ENCODE assay signal across 11 cellular contexts in genomic region chr12:12839886-12840285, GRCh38. TPM values are rescaled to one million over a fixed set of nuclear protein-coding genes. Genes with fewer than 3 reads are reported as not detected.
DNase-seq lines count a peak whose midpoint lies in the region; ATAC-seq, FAIRE-seq and TF ChIP-seq lines count a peak whose summit lies in the region.
"Had no signal": no experiment of that assay in that cellular context is flagged by ENCODE, and none has a peak within 500 bp of the region (broad histone marks: within the 10 kb centered on the region; RNA-seq: fewer than 3 reads in every experiment).

No MANE protein-coding gene starts in this region.

- peaks cover 12% of the 10 kb centered on the region for H3K79me2 ChIP-seq in HCT116 (ENCODE audit: insufficient read depth, low read length)

- 20% methylated on average over 5 of the region's 5 CpGs for WGBS in A549 (ENCODE audit: missing lambda C conversion rate)
- 31 to 40% (median 37%) methylated on average over 4 to 5 of the region's 5 CpGs for WGBS in adrenal gland, 4 donors

- POLR2A ChIA-PET in A549 (lab: Yijun Ruan, JAX) (no interaction called here), HCT116 (lab: Charles Lee) (interaction anchor here (2.5 kb wide), 1 partner anchor 51 kb away, joined by 7 read pairs; the partner anchor contains the start of gene GPRC5A)

- peaks cover 13% of the 10 kb centered on the region for H3K36me3 Mint-ChIP-seq in stimulated activated memory B cell treated with anti-CD40 and anti-IgM and Interleukin-4, amounts not matched to agents 10 μg/mL and 1 μg/mL and 100 μg/mL, for 72 hours

- TF ChIP-seq CTCF in A549 (IDR thresholded peaks at IDR 0.05) (no peak), HCT116 (IDR thresholded peaks at IDR 0.05 in 2 of 3, conservative IDR thresholded peaks at IDR 0.05 in 1 of 3; ENCODE audit: borderline replicate concordance in 1 of 3, insufficient read depth in 1 of 3, low read depth in 2 of 3, low read length in 2 of 3) (no peak), adrenal gland (IDR thresholded peaks at IDR 0.05) (no peak)

- H3K4me3 Mint-ChIP-seq in stimulated activated memory B cell treated with anti-CD40 and anti-IgM and Interleukin-4, amounts not matched to agents 10 μg/mL and 1 μg/mL and 100 μg/mL, for 72 hours = no peak overlapping the region

- no peaks in the 10 kb centered on the region for H3K9me2 ChIP-seq in HCT116 (ENCODE audit: insufficient read depth)

- H3K4me1 ChIP-seq in A549 = peaks cover 68% of the 10 kb centered on the region
- H3K4me1 ChIP-seq in HCT116 (ENCODE audit: control insufficient read depth in 1 of 2, insufficient read depth in 2 of 2, low read length in 2 of 2) = peaks cover 81 to 92% of the 10 kb centered on the region in 2 experiments
- H3K4me1 ChIP-seq in adrenal gland (replicated peaks in 1 of 2) = peaks cover 0 to 8% of the 10 kb centered on the region in 2 donors

- H3K36me3 ChIP-seq in HCT116 (ENCODE audit: control insufficient read depth in 1 of 2, insufficient read depth in 2 of 2, low read length in 2 of 2) (0 out of 4 replicates have a peak, but pooled peaks cover 0 to 13% of the 10 kb centered on the region in 2 experiments), adrenal gland (replicated peaks in 1 of 2) (no peaks in the 10 kb centered on the region)
- H3K36me3 ChIP-seq: esophagus squamous epithelium had no signal

- no TSS peak for BruUV-seq in HCT116 (replicated peaks; lab: Mats Ljungman, UMichigan)

- H3K27ac ChIP-seq in A549 = peak overlapping the region; percentile 70 to 88
- peak overlapping the region; percentile 85 for H3K27ac ChIP-seq in HCT116 (ENCODE audit: low read depth, low read length)
- H3K27ac ChIP-seq in adrenal gland = peak overlapping the region in 3 of 5 donors; percentile 6 to 57 (median 26)
- H3K27ac ChIP-seq: esophagus squamous epithelium had no signal

- peak; percentile 67 to 76 for DNase-seq in A549 (ENCODE audit: low read depth in 1 of 2, low spot score in 1 of 2)
- peak; percentile 90 for DNase-seq in HCT116 (ENCODE audit: low read depth, low spot score)
- DNase-seq in adrenal gland = peak; percentile 54 to 86 (median 84)
- DNase-seq in islet precursor cell = peak; percentile 84
- DNase-seq in NOMO-1 (lab: John Stamatoyannopoulos, UW; ENCODE audit: unreplicated experiment in 2 of 2) = no peak
- no peak for DNase-seq in cerebellar cortex (ENCODE audit: low spot score)
- DNase-seq: esophagus squamous epithelium, occipital lobe had no signal

- CTCF ChIA-PET in A549 (lab: Yijun Ruan, JAX) = interaction anchor here (5.5 kb wide), 1 partner anchor 15 kb away, joined by 78 read pairs; no protein-coding TSS in a partner anchor
- CTCF ChIA-PET in HCT116 (lab: Charles Lee) = no interaction called here

- ATAC-seq in A549 (peak; percentile 68 to 72), HCT116 (peak; percentile 63), HG03442 (IDR thresholded peaks at IDR 0.05; ENCODE audit: unreplicated experiment) (no peak)
- no peak for ATAC-seq in stimulated activated memory B cell treated with anti-CD40 and anti-IgM and Interleukin-4, amounts not matched to agents 10 μg/mL and 1 μg/mL and 100 μg/mL, for 72 hours
- ATAC-seq: K562 had no signal

- no peak for TF ChIP-seq POLR2A in A549 (IDR thresholded peaks at IDR 0.05; ENCODE audit: low read length)
- no peak for TF ChIP-seq POLR2A in HCT116 (IDR thresholded peaks at IDR 0.05; ENCODE audit: borderline replicate concordance, extremely low read depth, insufficient read depth, insufficient read length)
- TF ChIP-seq POLR2A in adrenal gland (IDR thresholded peaks at IDR 0.05) = no peak

- peak overlapping the region; percentile 66 for H3K9ac ChIP-seq in HCT116 (ENCODE audit: low read length)

- H3K4me3 ChIP-seq in A549 = no peak overlapping the region
- H3K4me3 ChIP-seq in HCT116 (replicated peaks in 1 of 2; ENCODE audit: low read depth in 1 of 2, low read length in 2 of 2) = 0 out of 4 replicates have a peak overlapping the region, but pooled peaks of 1 of the 2 experiments have one; percentile 9
- H3K4me3 ChIP-seq in adrenal gland = no peak overlapping the region
- H3K4me3 ChIP-seq: esophagus squamous epithelium, K562 had no signal

- no peaks in the 10 kb centered on the region for H3K27me3 ChIP-seq in HCT116 (ENCODE audit: insufficient read depth, low read length)
- H3K27me3 ChIP-seq in adrenal gland = no peaks in the 10 kb centered on the region
- H3K27me3 ChIP-seq: esophagus squamous epithelium had no signal

- H3K4me2 ChIP-seq in A549 (peak overlapping the region; percentile 44), HCT116 (ENCODE audit: low read length) (peak overlapping the region; percentile 77)

- RAD21 ChIA-PET in HCT116 (lab: Charles Lee; ENCODE audit: low non-redundant PET in 1 of 2, low total read pairs in 2 of 2, uncharacterized antibody in 2 of 2, unreplicated experiment in 2 of 2) = no interaction called here

- no peaks in the 10 kb centered on the region for H3K9me3 Mint-ChIP-seq in stimulated activated memory B cell treated with anti-CD40 and anti-IgM and Interleukin-4, amounts not matched to agents 10 μg/mL and 1 μg/mL and 100 μg/mL, for 72 hours

- H3K9me3 ChIP-seq in A549 = no peaks in the 10 kb centered on the region
- H3K9me3 ChIP-seq in HCT116 (ENCODE audit: control insufficient read depth in 1 of 2, insufficient read depth in 1 of 2, low read depth in 1 of 2, low read length in 2 of 2) = no peaks in the 10 kb centered on the region
- H3K9me3 ChIP-seq in adrenal gland (replicated peaks in 1 of 3) = no peaks in the 10 kb centered on the region
- H3K9me3 ChIP-seq: esophagus squamous epithelium had no signal

- H3K27ac Mint-ChIP-seq in stimulated activated memory B cell treated with anti-CD40 and anti-IgM and Interleukin-4, amounts not matched to agents 10 μg/mL and 1 μg/mL and 100 μg/mL, for 72 hours = no peak overlapping the region

- no peak for TF ChIP-seq EP300 in A549 (IDR thresholded peaks at IDR 0.05)

- TF ChIP-seq RAD21 in A549 (conservative IDR thresholded peaks at IDR 0.05 in 1 of 2, IDR thresholded peaks at IDR 0.05 in 1 of 2) (0 out of 5 replicates have a peak, but pooled peaks of 1 of the 2 experiments have one; percentile 28), HCT116 (IDR thresholded peaks at IDR 0.05; ENCODE audit: low read depth) (peak; percentile 49)

- H2AFZ ChIP-seq in HCT116 (ENCODE audit: low read depth, low read length, poor library complexity, severe bottlenecking) = no peak overlapping the region

- no peaks in the 10 kb centered on the region for H3K27me3 Mint-ChIP-seq in stimulated activated memory B cell treated with anti-CD40 and anti-IgM and Interleukin-4, amounts not matched to agents 10 μg/mL and 1 μg/mL and 100 μg/mL, for 72 hours

- FAIRE-seq in A549 (lab: Jason Lieb, UNC) = no peak
- FAIRE-seq: K562 had no signal

- intact Hi-C loops in HCT116 (cut with micrococcal nuclease) = loop anchor here (1.0 to 2.0 kb wide), 2 partner anchors 33 to 51 kb away; partner anchors contain the start of gene GPRC5A
- intact Hi-C loops in adrenal gland (cut with DNase I) = loop anchor here in 1 of 2 donors (10.0 kb wide), 1 partner anchor 145 kb away; no protein-coding TSS in a partner anchor

- H3K4me1 Mint-ChIP-seq in stimulated activated memory B cell treated with anti-CD40 and anti-IgM and Interleukin-4, amounts not matched to agents 10 μg/mL and 1 μg/mL and 100 μg/mL, for 72 hours = peaks cover 7% of the 10 kb centered on the region

- H4K20me1 ChIP-seq in HCT116 (ENCODE audit: insufficient read depth) = no peaks in the 10 kb centered on the region

TF ChIP-seq in A549, 52 proteins besides CTCF, POLR2A, EP300 and RAD21 (continues in another document):
- TF ChIP-seq TFCP2L1 (CRISPR knock-in tag; IDR thresholded peaks at IDR 0.05) (no peak), JUNB (IDR thresholded peaks at IDR 0.05) (peak; percentile 40; the same call in 1 of the 2 replicates)

TF ChIP-seq in HCT116, 20 proteins besides CTCF, POLR2A, EP300 and RAD21 (continues in another document):
- peak; percentile 68 for TF ChIP-seq SRF (IDR thresholded peaks at IDR 0.05; ENCODE audit: low read depth)
- no peak for TF ChIP-seq ZFX (IDR thresholded peaks at IDR 0.05)
- peak; percentile 82 for TF ChIP-seq CBX3 (IDR thresholded peaks at IDR 0.05; ENCODE audit: low read depth)
- no peak; the same call in 1 of the 2 replicates for TF ChIP-seq MAX (IDR thresholded peaks at IDR 0.05)

RNA-seq across cellular contexts. Expression of gene DDX47, which starts 26.7 kb away (rescaled TPM):
- 118 and 144 TPM in 2 replicates for polyA plus RNA-seq in A549 (2011; rRNA removed)
- polyA plus RNA-seq in A549 (2012; cell fraction: cytosol; rRNA removed) = 56.1 and 57.2 TPM in 2 replicates
- polyA plus RNA-seq in A549 (2012; cell fraction: nucleus; rRNA removed) = 63.1 and 116 TPM in 2 replicates
- polyA plus RNA-seq in A549 (2017; fragmentation: RNase III; extraction: RNeasy Plus Mini Kit Qiagen cat#74134 plus additional on column Dnase treatment) = 81.6 to 87.3 TPM (median 83.8 TPM) in 3 replicates
- 68.9 and 74.6 TPM in 2 replicates for polyA minus RNA-seq in A549 (2011; rRNA and poly(A)+ RNA removed)
- 103 TPM for total RNA-seq in HCT116 (2021; ENCODE audit: unreplicated experiment)
- polyA plus RNA-seq in HCT116 (2012) = 47.9 and 52.6 TPM in 2 replicates
- total RNA-seq in adrenal gland = 10 to 100 TPM; 28.8 to 61.0 (median 44.7) TPM
- 10 to 100 TPM; 31.6 to 70.3 (median 34.0) TPM for polyA plus RNA-seq in adrenal gland

RNA-seq across cellular contexts. Expression of gene GPRC5A, which starts 51.5 kb away (rescaled TPM):
- polyA plus RNA-seq in A549 (2011; rRNA removed) (296 and 321 TPM in 2 replicates), A549 (2017; fragmentation: RNase III; extraction: RNeasy Plus Mini Kit Qiagen cat#74134 plus additional on column Dnase treatment) (173 to 207 TPM (median 197 TPM) in 3 replicates), adrenal gland (1 to 10 TPM; 2.0 to 4.0 (median 2.3) TPM)
- polyA plus RNA-seq in A549 (2012; cell fraction: cytosol; rRNA removed) = 275 and 331 TPM in 2 replicates
- 582 and 654 TPM in 2 replicates for polyA plus RNA-seq in A549 (2012; cell fraction: nucleus; rRNA removed)
- polyA minus RNA-seq in A549 (2011; rRNA and poly(A)+ RNA removed) = 913 and 975 TPM in 2 replicates
- total RNA-seq in HCT116 (2021; ENCODE audit: unreplicated experiment) (305 TPM), adrenal gland (10 to 100 TPM in 3 of 8 donors, 1 to 10 TPM in 5; 5.3 to 22.3 (median 9.0) TPM)
- 200 and 379 TPM in 2 replicates for polyA plus RNA-seq in HCT116 (2012)

RNA-seq across cellular contexts. Expression of gene APOLD1, which starts 54.4 kb away (rescaled TPM):
- polyA plus RNA-seq in A549 (2011; rRNA removed) = 0.93 and 1.3 TPM in 2 replicates
- polyA plus RNA-seq in A549 (2012; cell fraction: cytosol; rRNA removed) = 0.21 and 0.26 TPM in 2 replicates
- 0.10 and 0.31 TPM in 2 replicates for polyA plus RNA-seq in A549 (2012; cell fraction: nucleus; rRNA removed)
- 0.42 to 0.46 TPM (median 0.44 TPM) in 3 replicates for polyA plus RNA-seq in A549 (2017; fragmentation: RNase III; extraction: RNeasy Plus Mini Kit Qiagen cat#74134 plus additional on column Dnase treatment)
- 1.1 and 1.3 TPM in 2 replicates for polyA minus RNA-seq in A549 (2011; rRNA and poly(A)+ RNA removed)
- total RNA-seq in HCT116 (2021; ENCODE audit: unreplicated experiment) = 3.9 TPM
- polyA plus RNA-seq in HCT116 (2012) = 1.6 and 2.5 TPM in 2 replicates
- 10 to 100 TPM in 3 of 8 donors, 1 to 10 TPM in 5; 2.1 to 11.5 (median 7.9) TPM for total RNA-seq in adrenal gland
- polyA plus RNA-seq in adrenal gland = 1 to 10 TPM; 1.2 to 7.6 (median 6.9) TPM

Comparison
In these comparisons a context has a peak if more than half of its experiments do, and no peak if none do; other contexts are left out.
1. ATAC-seq: peak in A549 (2 of 2) and HCT116 (single experiment); none in HG03442 (single experiment) and stimulated activated memory B cell treated with anti-CD40 and anti-IgM and Interleukin-4, amounts not matched to agents 10 μg/mL and 1 μg/mL and 100 μg/mL, for 72 hours (single experiment).
2. DNase-seq: peak in A549 (2 of 2), HCT116 (single experiment), adrenal gland (7 of 7) and islet precursor cell (single experiment); none in NOMO-1 (0 of 2) and cerebellar cortex (single experiment).
3. H3K27ac ChIP-seq: peak in every context shown above with its lines; median percentile 85 in HCT116; 79 in A549; 26 in adrenal gland.
4. RNA of gene GPRC5A, which starts 51.5 kb away (total RNA-seq): 305 TPM in HCT116 (single experiment); 5.3 to 22.3 TPM in adrenal gland; every median in the first group is over 10 times any median in the second.
5. Of the 6 proteins assayed by ChIP-seq in both A549 and HCT116: peak only in A549: none; only in HCT116: CEBPB; in both: none; in neither: 4; mixed calls (peak in some experiments, not most) for 1.